ENCODE assay signal across 17 cellular contexts in genomic region chr10:116120688-116121087, GRCh38.
DNase-seq lines count a peak whose midpoint lies in the region; ATAC-seq and TF ChIP-seq lines count a peak whose summit lies in the region.
"Had no signal": no experiment of that assay in that cellular context is flagged by ENCODE, and none has a peak within 500 bp of the region (broad histone marks: within the 10 kb centered on the region; RNA-seq: fewer than 3 reads in every experiment).

No MANE protein-coding gene starts in this region.

- no TSS peak for BruUV-seq in MCF 10A (replicated peaks; lab: Mats Ljungman, UMichigan)

- H4K20me1 ChIP-seq in OCI-LY1 (ENCODE audit: insufficient read depth, low read length) (no peaks in the 10 kb centered on the region), hepatocyte (ENCODE audit: insufficient read depth, poor library complexity, severe bottlenecking) (no peaks in the 10 kb centered on the region)
- H4K20me1 ChIP-seq: BLaER1 treated with 17β-estradiol and CSF1 and Interleukin-3, amounts not matched to agents 10 nM and 100 nM had no signal

- ATAC-seq in upper lobe of right lung, result no peak
- no peak for ATAC-seq in GM21367 (IDR thresholded peaks at IDR 0.05; ENCODE audit: unreplicated experiment)

- H3K79me2 ChIP-seq in OCI-LY1 (ENCODE audit: insufficient read depth, low read length) (no peaks in the 10 kb centered on the region), hepatocyte (no peaks in the 10 kb centered on the region)

- CTCF ChIA-PET in MCF 10A (lab: Yijun Ruan, JAX), result interaction anchor here (0.7 to 1.0 kb wide), 3 partner anchors 43 to 104 kb away, joined by 3 read pairs; no protein-coding TSS in a partner anchor
- CTCF ChIA-PET in RWPE1 (lab: Yijun Ruan, JAX), result interaction anchor here (0.9 to 1.0 kb wide), 2 partner anchors 15 to 26 kb away, joined by 4 to 7 read pairs; no protein-coding TSS in a partner anchor

- no peaks in the 10 kb centered on the region for H3K27me3 Mint-ChIP-seq in MCF 10A (ENCODE audit: insufficient read depth, unreplicated experiment)

- H3K9ac ChIP-seq in OCI-LY1 (ENCODE audit: low read length), result no peak overlapping the region
- H3K9ac ChIP-seq: BLaER1 treated with 17β-estradiol and CSF1 and Interleukin-3, amounts not matched to agents 10 nM and 100 nM had no signal

- H3K4me2 ChIP-seq in OCI-LY1 (ENCODE audit: low read length) (no peak overlapping the region), hepatocyte (no peak overlapping the region)
- H3K4me2 ChIP-seq: BLaER1 treated with 17β-estradiol and CSF1 and Interleukin-3, amounts not matched to agents 10 nM and 100 nM had no signal

- intact Hi-C loops in MCF 10A (cut with micrococcal nuclease) (no loop called here), breast epithelium (cut with DNase I; ENCODE audit: low total_unique reads) (no loop called here), upper lobe of right lung (cut with DNase I) (no loop called here)

- no peaks in the 10 kb centered on the region for H3K9me2 ChIP-seq in OCI-LY1 (ENCODE audit: low read depth, low read length)
- no peaks in the 10 kb centered on the region for H3K9me2 ChIP-seq in hepatocyte (replicated peaks; ENCODE audit: insufficient read depth)

- peaks cover 5% of the 10 kb centered on the region for H3K36me3 Mint-ChIP-seq in MCF 10A (ENCODE audit: insufficient read depth, unreplicated experiment)

- POLR2A ChIA-PET in MCF 10A (lab: Yijun Ruan, JAX), result no interaction called here
- POLR2A ChIA-PET in RWPE1 (lab: Yijun Ruan, JAX; ENCODE audit: low non-redundant PET), result no interaction called here

- no peaks in the 10 kb centered on the region for H3K4me1 Mint-ChIP-seq in MCF 10A (ENCODE audit: insufficient read depth, unreplicated experiment)

- H3K27me3 ChIP-seq in breast epithelium (no peaks in the 10 kb centered on the region), OCI-LY1 (ENCODE audit: insufficient read depth, low read length) (no peaks in the 10 kb centered on the region), hepatocyte (no peaks in the 10 kb centered on the region), upper lobe of right lung (no peaks in the 10 kb centered on the region)
- H3K27me3 ChIP-seq: ascending aorta; BLaER1 treated with 17β-estradiol and CSF1 and Interleukin-3, amounts not matched to agents 10 nM and 100 nM; ovary; Peyer's patch; suprapubic skin had no signal

- H3K36me3 ChIP-seq in breast epithelium, result no peaks in the 10 kb centered on the region
- H3K36me3 ChIP-seq in OCI-LY1 (ENCODE audit: insufficient read depth, low read length), result no peaks in the 10 kb centered on the region
- no peaks in the 10 kb centered on the region for H3K36me3 ChIP-seq in hepatocyte (replicated peaks; ENCODE audit: insufficient read depth, low read depth)
- no peaks in the 10 kb centered on the region for H3K36me3 ChIP-seq in upper lobe of right lung
- H3K36me3 ChIP-seq: ascending aorta; BLaER1 treated with 17β-estradiol and CSF1 and Interleukin-3, amounts not matched to agents 10 nM and 100 nM; ovary; Peyer's patch; suprapubic skin had no signal

- 52% methylated on average over 9 of the region's 9 CpGs for WGBS in hepatocyte (ENCODE audit: low lambda C conversion rate, missing lambda C conversion rate)

- H3K27ac ChIP-seq in breast epithelium (no peak overlapping the region), OCI-LY1 (ENCODE audit: low read depth, low read length, poor library complexity, severe bottlenecking) (no peak overlapping the region), hepatocyte (no peak overlapping the region), upper lobe of right lung (no peak overlapping the region), RWPE1 (no peak overlapping the region)
- H3K27ac ChIP-seq: ascending aorta; BLaER1 treated with 17β-estradiol and CSF1 and Interleukin-3, amounts not matched to agents 10 nM and 100 nM; ovary; Peyer's patch; suprapubic skin had no signal

- no peak overlapping the region for H3K4me3 Mint-ChIP-seq in MCF 10A (ENCODE audit: unreplicated experiment)

- H3K9me3 Mint-ChIP-seq in MCF 10A (ENCODE audit: unreplicated experiment), result peaks cover 7% of the 10 kb centered on the region

- H3K4me3 ChIP-seq in breast epithelium, result no peak overlapping the region
- H3K4me3 ChIP-seq in OCI-LY1 (ENCODE audit: low read depth, low read length, poor library complexity, severe bottlenecking), result no peak overlapping the region
- H3K4me3 ChIP-seq in hepatocyte, result no peak overlapping the region
- H3K4me3 ChIP-seq in upper lobe of right lung, result no peak overlapping the region
- H3K4me3 ChIP-seq: ascending aorta; BLaER1 treated with 17β-estradiol and CSF1 and Interleukin-3, amounts not matched to agents 10 nM and 100 nM; ovary; Peyer's patch; suprapubic skin had no signal

- H3F3A ChIP-seq in OCI-LY1 (ENCODE audit: insufficient read depth, low read length), result no peaks in the 10 kb centered on the region

- no peak for TF ChIP-seq CTCF in MCF 10A (IDR thresholded peaks at IDR 0.05; ENCODE audit: unreplicated experiment)
- TF ChIP-seq CTCF in breast epithelium (IDR thresholded peaks at IDR 0.05), result no peak
- peak; percentile 43; the same call in 1 of the 2 replicates for TF ChIP-seq CTCF in OCI-LY1 (IDR thresholded peaks at IDR 0.05; ENCODE audit: low read length)
- peak; percentile 38 for TF ChIP-seq CTCF in hepatocyte (IDR thresholded peaks at IDR 0.05; ENCODE audit: poor library complexity)
- TF ChIP-seq CTCF in upper lobe of right lung (IDR thresholded peaks at IDR 0.05), result peak; percentile 13
- no peak for TF ChIP-seq CTCF in RWPE1 (conservative IDR thresholded peaks at IDR 0.05; ENCODE audit: low read depth)

- no peak overlapping the region for H3K27ac Mint-ChIP-seq in MCF 10A (ENCODE audit: low read depth, unreplicated experiment)

- peak; percentile 9 for DNase-seq in MCF 10A (ENCODE audit: unreplicated experiment)
- no peak for DNase-seq in breast epithelium (ENCODE audit: low spot score in 2 of 2)
- no peak for DNase-seq in hepatocyte (ENCODE audit: low spot score)
- no peak for DNase-seq in upper lobe of right lung
- no peak for DNase-seq in kidney glomerular epithelial cell (lab: John Stamatoyannopoulos, UW)
- DNase-seq in RWPE1 (ENCODE audit: low spot score), result no peak
- DNase-seq: activated CD8-positive, alpha-beta memory T cell treated with anti-CD3 and anti-CD28 coated beads, Interleukin-2, amount 50 U/mL, for 48 hours; kidney; NCI-H187 treated with DMSO at 0.1 percent for 48 hours; ovary; Peyer's patch; T-helper 9 cell had no signal

- TF ChIP-seq POLR2A in breast epithelium (IDR thresholded peaks at IDR 0.05), result no peak

- H3K9me3 ChIP-seq in breast epithelium (no peaks in the 10 kb centered on the region), OCI-LY1 (ENCODE audit: low read length) (no peaks in the 10 kb centered on the region), hepatocyte (ENCODE audit: low read depth) (no peaks in the 10 kb centered on the region), upper lobe of right lung (no peaks in the 10 kb centered on the region)
- H3K9me3 ChIP-seq: ascending aorta, ovary, Peyer's patch, suprapubic skin had no signal

- H3K4me1 ChIP-seq in breast epithelium, result no peaks in the 10 kb centered on the region
- H3K4me1 ChIP-seq in OCI-LY1 (ENCODE audit: insufficient read depth, low read length, severe bottlenecking), result no peaks in the 10 kb centered on the region
- no peaks in the 10 kb centered on the region for H3K4me1 ChIP-seq in hepatocyte (ENCODE audit: insufficient read depth)
- H3K4me1 ChIP-seq in upper lobe of right lung, result no peaks in the 10 kb centered on the region
- H3K4me1 ChIP-seq: ascending aorta; BLaER1 treated with 17β-estradiol and CSF1 and Interleukin-3, amounts not matched to agents 10 nM and 100 nM; Peyer's patch had no signal

- H2AFZ ChIP-seq in OCI-LY1 (ENCODE audit: low read length), result no peak overlapping the region
- H2AFZ ChIP-seq in hepatocyte, result no peak overlapping the region

Comparison
In these comparisons a context has a peak if more than half of its experiments do, and no peak if none do; other contexts are left out.
1. CTCF ChIP-seq: peak in OCI-LY1 (single experiment), hepatocyte (single experiment) and upper lobe of right lung (single experiment); none in MCF 10A (single experiment), breast epithelium (0 of 3) and RWPE1 (single experiment).